ENCODE assay signal across 27 cellular contexts in genomic region chr4:37586194-37586593, GRCh38.
"Had no signal": no experiment of that assay in that cellular context is flagged by ENCODE, and none has a peak within 500 bp of the region (broad histone marks: within the 10 kb centered on the region; RNA-seq: fewer than 3 reads in every experiment).

No MANE protein-coding gene starts in this region.

- H3K27ac ChIP-seq: epithelial cell of prostate, esophagus squamous epithelium, gastrocnemius medialis, heart right ventricle, left lung, lower lobe of right lung had no signal

- DNase-seq: effector CD8-positive, alpha-beta T cell; effector memory CD8-positive, alpha-beta T cell; endodermal cell; erythroblast; esophagus squamous epithelium; foreskin fibroblast; foreskin melanocyte; gastrocnemius medialis; glutamatergic neuron; head of caudate nucleus; heart right ventricle; hippocampal formation; left cardiac atrium; left lung; left ventricle myocardium superior; lower lobe of right lung; mesenchymal stem cell; mucosa of descending colon; naive B cell; naive thymus-derived CD8-positive, alpha-beta T cell had no signal

- H3K36me3 ChIP-seq: esophagus squamous epithelium, gastrocnemius medialis, heart right ventricle, left lung, lower lobe of right lung had no signal

- H3K36me3 Mint-ChIP-seq: naive B cell had no signal

- H3K4me3 Mint-ChIP-seq: dendritic cell treated with granulocyte-macrophage colony-stimulating factor and Interleukin-4, amounts not matched to agents 40 ng/mL and 50 ng/mL, for 4 days; effector memory CD8-positive, alpha-beta T cell; endodermal cell; mesothelial cell of epicardium; naive B cell; naive thymus-derived CD8-positive, alpha-beta T cell had no signal

- H3K27me3 ChIP-seq: esophagus squamous epithelium, gastrocnemius medialis had no signal

- FAIRE-seq: endometrium, islet of Langerhans, keratinocyte had no signal

- H3K4me1 ChIP-seq: esophagus squamous epithelium, gastrocnemius medialis, heart right ventricle, left lung, lower lobe of right lung had no signal

- H3K9me3 Mint-ChIP-seq: endodermal cell had no signal

- H3K27ac Mint-ChIP-seq: dendritic cell treated with granulocyte-macrophage colony-stimulating factor and Interleukin-4, amounts not matched to agents 40 ng/mL and 50 ng/mL, for 4 days; effector memory CD8-positive, alpha-beta T cell; endodermal cell; mesothelial cell of epicardium had no signal

- H3K4me3 ChIP-seq: esophagus squamous epithelium, gastrocnemius medialis, heart right ventricle, left lung, lower lobe of right lung, mucosa of descending colon had no signal

- H3K9me3 ChIP-seq: gastrocnemius medialis, mucosa of descending colon had no signal

- ATAC-seq: effector memory CD8-positive, alpha-beta T cell; esophagus mucosa; gastrocnemius medialis; heart right ventricle; left cardiac atrium; left lung; left ventricle myocardium superior; lower lobe of right lung; mucosa of descending colon; naive thymus-derived CD8-positive, alpha-beta T cell had no signal
